21 cellular contexts compared by ENCODE assay signal in genomic region chr10:3750884-3751283, GRCh38. TPM values are rescaled to one million over a fixed set of nuclear protein-coding genes. Genes with fewer than 3 reads are reported as not detected.
DNase-seq lines count a peak whose midpoint lies in the region; ATAC-seq and TF ChIP-seq lines count a peak whose summit lies in the region.
"Had no signal": no experiment of that assay in that cellular context is flagged by ENCODE, and none has a peak within 500 bp of the region (broad histone marks: within the 10 kb centered on the region; RNA-seq: fewer than 3 reads in every experiment).

No MANE protein-coding gene starts in this region.

- no peak overlapping the region for H3K4ac ChIP-seq in neuronal stem cell (ENCODE audit: low read length)

- H2BK12ac ChIP-seq in neuronal stem cell (ENCODE audit: low read length), result no peak overlapping the region

- no peak for ATAC-seq in heart right ventricle
- ATAC-seq in Right ventricle myocardium superior (ENCODE audit: poor library complexity), result no peak
- no peak for ATAC-seq in gastroesophageal sphincter
- ATAC-seq in HG03097 (IDR thresholded peaks at IDR 0.05; ENCODE audit: low FRiP score, unreplicated experiment), result no peak
- ATAC-seq: activated naive CD8-positive, alpha-beta T cell treated with anti-CD3 and anti-CD28 coated beads, Interleukin-2, amount 50 U/mL, for 24 hours; K562 had no signal

- no peaks in the 10 kb centered on the region for H3K36me3 ChIP-seq in heart right ventricle
- H3K36me3 ChIP-seq in gastroesophageal sphincter, result no peaks in the 10 kb centered on the region
- H3K36me3 ChIP-seq in neuronal stem cell (replicated peaks in 1 of 2; ENCODE audit: control insufficient read depth in 2 of 2, insufficient read depth in 2 of 2, low read length in 2 of 2), result no peaks in the 10 kb centered on the region
- H3K36me3 ChIP-seq: SJSA1, upper lobe of left lung, WERI-Rb-1 had no signal

- H2BK5ac ChIP-seq in neuronal stem cell (ENCODE audit: low read length), result no peak overlapping the region

- TF ChIP-seq CTCF in heart right ventricle (IDR thresholded peaks at IDR 0.05), result no peak
- TF ChIP-seq CTCF in gastroesophageal sphincter (IDR thresholded peaks at IDR 0.05), result no peak

- H4K8ac ChIP-seq in neuronal stem cell (ENCODE audit: low read depth, low read length), result no peak overlapping the region

- H3K79me1 ChIP-seq in neuronal stem cell (ENCODE audit: low read depth, low read length), result no peaks in the 10 kb centered on the region

- no peak overlapping the region for H3K14ac ChIP-seq in neuronal stem cell (ENCODE audit: low read length)

- H3K9me3 ChIP-seq in heart right ventricle, result no peaks in the 10 kb centered on the region
- no peaks in the 10 kb centered on the region for H3K9me3 ChIP-seq in gastroesophageal sphincter
- H3K9me3 ChIP-seq in neuronal stem cell (replicated peaks in 1 of 2; ENCODE audit: control insufficient read depth in 2 of 2, insufficient read depth in 1 of 2, low read depth in 1 of 2, low read length in 2 of 2), result no peaks in the 10 kb centered on the region
- H3K9me3 ChIP-seq: SJSA1, upper lobe of left lung had no signal

- no peak overlapping the region for H2BK120ac ChIP-seq in neuronal stem cell (ENCODE audit: low read depth, low read length)

- no peak for DNase-seq in heart right ventricle
- DNase-seq in Right ventricle myocardium superior, result no peak
- no peak for DNase-seq in neuronal stem cell (ENCODE audit: low spot score)
- DNase-seq in ureter (ENCODE audit: low spot score), result no peak
- DNase-seq in activated T-cell treated with anti-CD3 and anti-CD28 coated beads, Interleukin-2, amount 50 U/mL, for 1 hour, result no peak
- DNase-seq in OCI-M2 (lab: John Stamatoyannopoulos, UW; ENCODE audit: unreplicated experiment), result no peak
- DNase-seq: activated naive CD4-positive, alpha-beta T cell; activated naive CD8-positive, alpha-beta T cell treated with anti-CD3 and anti-CD28 coated beads, Interleukin-2, amount 50 U/mL, for 24 hours; CD4-positive, alpha-beta T cell; DND-41; foreskin fibroblast; HCEC 1CT; NCI-H1048; NCI-H82; stimulated activated CD4-positive, alpha-beta T cell treated with anti-CD3 and anti-CD28 coated beads, Interleukin-4, amount 100 ng/mL, for 4 hours; upper lobe of left lung; WERI-Rb-1 had no signal

- H3K4me3 ChIP-seq in heart right ventricle, result no peak overlapping the region
- no peak overlapping the region for H3K4me3 ChIP-seq in gastroesophageal sphincter
- no peak overlapping the region for H3K4me3 ChIP-seq in neuronal stem cell (ENCODE audit: low read length in 2 of 2)
- H3K4me3 ChIP-seq: K562, SJSA1 had no signal

- TF ChIP-seq EP300 in gastroesophageal sphincter (IDR thresholded peaks at IDR 0.05), result no peak

- H3K23ac ChIP-seq in neuronal stem cell (ENCODE audit: low read depth, low read length, poor library complexity), result no peak overlapping the region

- H3K4me1 ChIP-seq in heart right ventricle, result peaks cover 3 to 64% (median 54%) of the 10 kb centered on the region in 9 donors
- H3K4me1 ChIP-seq in gastroesophageal sphincter, result peaks cover 0 to 62% (median 23%) of the 10 kb centered on the region in 3 donors
- H3K4me1 ChIP-seq in neuronal stem cell (ENCODE audit: control insufficient read depth in 2 of 2, insufficient read depth in 1 of 2, low read depth in 1 of 2, low read length in 2 of 2), result peaks cover 0 to 16% of the 10 kb centered on the region in 2 donors

- no peak overlapping the region for H3K18ac ChIP-seq in neuronal stem cell (ENCODE audit: low read length)

- no peak overlapping the region for H2AK5ac ChIP-seq in neuronal stem cell (ENCODE audit: low read depth, low read length)

- no peak for TF ChIP-seq POLR2A in gastroesophageal sphincter (IDR thresholded peaks at IDR 0.05)

- no peak overlapping the region for H4K91ac ChIP-seq in neuronal stem cell (ENCODE audit: low read depth, low read length, poor library complexity)

- peak overlapping the region in 6 of 10 donors; percentile 71 to 84 (median 76) for H3K27ac ChIP-seq in heart right ventricle
- H3K27ac ChIP-seq in gastroesophageal sphincter, result peak overlapping the region; percentile 88 to 96 (median 90)
- no peak overlapping the region for H3K27ac ChIP-seq in neuronal stem cell (replicated peaks; ENCODE audit: low read length)
- H3K27ac ChIP-seq: SJSA1, WERI-Rb-1 had no signal

- H2BK15ac ChIP-seq in neuronal stem cell (ENCODE audit: low read length), result no peak overlapping the region

- H3K27me3 ChIP-seq in heart right ventricle (no peaks in the 10 kb centered on the region), gastroesophageal sphincter (no peaks in the 10 kb centered on the region), neuronal stem cell (ENCODE audit: control insufficient read depth in 3 of 3, insufficient read depth in 3 of 3, low read depth in 1 of 3, low read length in 3 of 3) (no peaks in the 10 kb centered on the region)
- H3K27me3 ChIP-seq: SJSA1, upper lobe of left lung had no signal

- no peak overlapping the region for H3K9ac ChIP-seq in neuronal stem cell (ENCODE audit: low read depth, low read length, poor library complexity)

- intact Hi-C loops in heart right ventricle (cut with DNase I) (loop anchor here in 1 of 10 donors (2.0 to 10.0 kb wide), 2 partner anchors 30 to 506 kb away; no protein-coding TSS in a partner anchor), Right ventricle myocardium superior (cut with DNase I) (no loop called here)

- 83 to 87% methylated on average over 8 of the region's 8 CpGs for WGBS in heart right ventricle, 2 donors
- 87 to 94% methylated on average over 3 to 7 of the region's 8 CpGs for WGBS in gastroesophageal sphincter (ENCODE audit: low coverage in 1 of 2), 2 donors
- WGBS in neuronal stem cell (ENCODE audit: extremely low coverage in 2 of 2, insufficient read length in 2 of 2, insufficient replicate concordance in 1 of 2), 2 donors, result no CpG with 5 or more reads among the region's 8 CpGs

- peak overlapping the region; percentile 33 for H2AFZ ChIP-seq in neuronal stem cell (ENCODE audit: low read length)

- no peak overlapping the region for H3K4me2 ChIP-seq in neuronal stem cell (ENCODE audit: insufficient read depth, low read length, poor library complexity, severe bottlenecking)

RNA-seq across cellular contexts. Expression of gene KLF6, which starts 34.1 kb away (rescaled TPM):
- 10 to 100 TPM; 40.4 to 90.5 (median 56.6) TPM for total RNA-seq in heart right ventricle
- 10 to 100 TPM; 22.1 to 34.1 TPM for polyA plus RNA-seq in heart right ventricle
- total RNA-seq in Right ventricle myocardium superior, result 60.2 TPM
- total RNA-seq in gastroesophageal sphincter, result 100 to 1,000 TPM in 2 of 4 donors, 10 to 100 TPM in 2; 90.3 to 113 (median 105) TPM
- 12.9 TPM for polyA plus RNA-seq in neuronal stem cell (2013, experiment 1 of 2)
- 13.2 TPM for polyA plus RNA-seq in neuronal stem cell (2013, experiment 2 of 2)
- total RNA-seq in ureter, result 171 TPM
